12 cellular contexts compared by ENCODE assay signal in the genomic region with DNA sequence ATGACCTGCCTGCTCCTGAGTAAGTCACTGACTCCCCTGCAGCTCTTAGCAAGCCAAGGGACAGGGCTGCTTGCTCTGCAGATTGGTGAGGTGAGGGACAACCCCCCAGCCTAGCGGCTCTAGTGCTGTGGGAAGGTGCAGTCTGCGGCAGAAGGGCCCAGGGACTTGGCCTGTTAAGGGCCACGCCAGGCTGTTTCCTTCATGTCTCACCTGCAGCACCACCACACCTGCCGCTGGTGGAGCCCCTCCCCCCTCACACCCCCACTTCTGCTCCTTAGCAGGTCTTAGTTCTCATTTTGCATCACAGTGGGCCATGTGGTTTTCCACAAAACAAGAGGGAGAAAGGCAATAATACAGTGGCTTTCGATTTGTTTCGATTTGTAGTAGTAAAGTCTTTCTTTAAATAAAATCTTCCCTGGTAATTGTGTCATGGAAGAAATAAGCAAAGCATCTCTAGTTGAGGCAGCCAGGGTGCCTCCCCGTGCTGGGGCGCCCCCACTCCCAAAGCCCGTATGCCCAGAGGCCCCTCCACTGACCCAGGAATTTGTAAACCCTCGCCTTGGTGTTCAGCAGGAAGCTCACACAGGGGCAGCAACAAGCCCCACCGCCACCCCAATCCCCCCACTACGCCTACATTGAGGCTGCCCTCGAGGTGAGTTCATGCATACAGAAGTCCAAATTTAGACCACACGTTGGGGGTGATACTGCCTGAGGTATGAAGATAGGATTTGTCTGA.
DNase-seq lines count a peak whose midpoint lies in the region; ATAC-seq and TF ChIP-seq lines count a peak whose summit lies in the region.
"Had no signal": no experiment of that assay in that cellular context is flagged by ENCODE, and none has a peak within 500 bp of the region (broad histone marks: within the 10 kb centered on the region; RNA-seq: fewer than 3 reads in every experiment).

No MANE protein-coding gene starts in this region.

- TF ChIP-seq POLR2A in adrenal gland (IDR thresholded peaks at IDR 0.05) (no peak), transverse colon (IDR thresholded peaks at IDR 0.05) (no peak)

- no peaks in the 10 kb centered on the region for H3K36me3 Mint-ChIP-seq in activated T-cell treated with anti-CD3 and anti-CD28 coated beads, Interleukin-2, amount 50 U/mL, for 72 hours (ENCODE audit: insufficient read depth in 2 of 2)

- DNase-seq in GM10248 (ENCODE audit: extremely low spot score), result peak; percentile 45
- DNase-seq in activated T-cell treated with anti-CD3 and anti-CD28 coated beads, Interleukin-2, amount 50 U/mL, for 72 hours, result peak; percentile 47 to 63
- DNase-seq in stimulated activated CD4-positive, alpha-beta T cell treated with anti-CD3 and anti-CD28 coated beads, Interleukin-15, amount 100 ng/mL, for 24 hours, result peak; percentile 66
- DNase-seq in NCI-H526 (lab: John Stamatoyannopoulos, UW), result no peak
- DNase-seq in adrenal gland, result no peak
- DNase-seq in transverse colon, result no peak
- DNase-seq: Caco-2, gastrocnemius medialis, NCI-H1105 treated with DMSO at 0.1 percent for 48 hours, SW 1271, testis had no signal

- peaks cover 82% of the 10 kb centered on the region for H3K4me1 Mint-ChIP-seq in activated T-cell treated with anti-CD3 and anti-CD28 coated beads, Interleukin-2, amount 50 U/mL, for 72 hours (ENCODE audit: low read depth)

- TF ChIP-seq CTCF in GM10248 (IDR thresholded peaks at IDR 0.05; ENCODE audit: control extremely low read depth, extremely low read depth, low read depth, missing control alignments), result no peak
- no peak for TF ChIP-seq CTCF in adrenal gland (IDR thresholded peaks at IDR 0.05)
- TF ChIP-seq CTCF in transverse colon (IDR thresholded peaks at IDR 0.05), result no peak

- no peak overlapping the region for H3K9ac ChIP-seq in HUES48 (ENCODE audit: low read depth, low read length)

- no peak overlapping the region for H3K4me3 ChIP-seq in HUES48 (ENCODE audit: low read depth, low read length)
- H3K4me3 ChIP-seq in adrenal gland, result no peak overlapping the region
- no peak overlapping the region for H3K4me3 ChIP-seq in transverse colon
- H3K4me3 ChIP-seq: gastrocnemius medialis, testis had no signal

- peak overlapping the region; percentile 57 to 68 for H3K4me3 Mint-ChIP-seq in activated T-cell treated with anti-CD3 and anti-CD28 coated beads, Interleukin-2, amount 50 U/mL, for 72 hours

- intact Hi-C loops in adrenal gland (cut with DNase I), result no loop called here
- intact Hi-C loops in transverse colon (cut with DNase I; ENCODE audit: low total_unique reads), result no loop called here

- no peak for TF ChIP-seq EP300 in transverse colon (IDR thresholded peaks at IDR 0.05; ENCODE audit: low read depth)

- H3K4me1 ChIP-seq in HUES48 (ENCODE audit: control insufficient read depth, insufficient read depth, low read length) (peaks cover 30% of the 10 kb centered on the region), adrenal gland (replicated peaks in 1 of 2) (no peaks in the 10 kb centered on the region), transverse colon (no peaks in the 10 kb centered on the region)
- H3K4me1 ChIP-seq: Caco-2, testis had no signal

- in situ Hi-C loops in transverse colon (cut with MboI; ENCODE audit: low pct_ligation_motif_present in 1 of 4, low pct_unique_long_range_greater_than_20kb in 1 of 4, low sequenced_read_pairs in 3 of 4), result no loop called here

- H3K9me3 Mint-ChIP-seq in activated T-cell treated with anti-CD3 and anti-CD28 coated beads, Interleukin-2, amount 50 U/mL, for 72 hours, result no peaks in the 10 kb centered on the region

- CTCF ChIA-PET in GM10248 (lab: Yijun Ruan, JAX), result interaction anchor here (1.4 to 3.1 kb wide), 2 partner anchors 19 kb away, joined by 3 to 12 read pairs; no protein-coding TSS in a partner anchor

- H3K36me3 ChIP-seq in HUES48 (ENCODE audit: control insufficient read depth, insufficient read depth, low read length) (no peaks in the 10 kb centered on the region), adrenal gland (replicated peaks in 1 of 2) (no peaks in the 10 kb centered on the region), transverse colon (no peaks in the 10 kb centered on the region)
- H3K36me3 ChIP-seq: gastrocnemius medialis had no signal

- POLR2A ChIA-PET in GM10248 (lab: Yijun Ruan, JAX), result no interaction called here

- H3K27me3 ChIP-seq in HUES48 (ENCODE audit: control insufficient read depth, insufficient read depth, low read length) (no peaks in the 10 kb centered on the region), adrenal gland (peaks cover 8% of the 10 kb centered on the region), transverse colon (peaks cover 44% of the 10 kb centered on the region)
- H3K27me3 ChIP-seq: gastrocnemius medialis, testis had no signal

- ATAC-seq in activated T-cell treated with anti-CD3 and anti-CD28 coated beads, Interleukin-2, amount 50 U/mL, for 72 hours (replicated peaks in 1 of 2), result peak; percentile 69 to 76
- ATAC-seq: gastrocnemius medialis had no signal

- H3K27ac ChIP-seq in HUES48 (ENCODE audit: low read depth, low read length) (peak overlapping the region; percentile 48), adrenal gland (no peak overlapping the region), transverse colon (no peak overlapping the region)
- H3K27ac ChIP-seq: gastrocnemius medialis, testis had no signal

- 52 to 71% (median 58%) methylated on average over 12 to 14 of the region's 14 CpGs for WGBS in adrenal gland, 4 donors
- WGBS in transverse colon (ENCODE audit: low coverage in 1 of 2), 2 donors, result 20 to 58% methylated on average over 1 to 14 of the region's 14 CpGs

- no peaks in the 10 kb centered on the region for H3K27me3 Mint-ChIP-seq in activated T-cell treated with anti-CD3 and anti-CD28 coated beads, Interleukin-2, amount 50 U/mL, for 72 hours (ENCODE audit: low read depth)

- H3K27ac Mint-ChIP-seq in activated T-cell treated with anti-CD3 and anti-CD28 coated beads, Interleukin-2, amount 50 U/mL, for 72 hours, result peak overlapping the region; percentile 10

- H3K9me3 ChIP-seq in HUES48 (ENCODE audit: control insufficient read depth, insufficient read depth, low read length), result no peaks in the 10 kb centered on the region
- H3K9me3 ChIP-seq in adrenal gland (replicated peaks in 1 of 3), result no peaks in the 10 kb centered on the region
- H3K9me3 ChIP-seq in transverse colon, result no peaks in the 10 kb centered on the region
- H3K9me3 ChIP-seq: Caco-2, gastrocnemius medialis, testis had no signal

Comparison
In these comparisons a context has a peak if more than half of its experiments do, and no peak if none do; other contexts are left out.
1. DNase-seq: peak in GM10248 (single experiment), activated T-cell treated with anti-CD3 and anti-CD28 coated beads, Interleukin-2, amount 50 U/mL, for 72 hours (2 of 2) and stimulated activated CD4-positive, alpha-beta T cell treated with anti-CD3 and anti-CD28 coated beads, Interleukin-15, amount 100 ng/mL, for 24 hours (single experiment); none in NCI-H526 (0 of 2), adrenal gland (0 of 7) and transverse colon (single experiment).